ENCODE assay signal across 13 cellular contexts in genomic region chr4:26048962-26049361, GRCh38.
A peak's percentile ranks its signal among the peaks of the same experiment; 100 is the strongest.
DNase-seq lines count a peak whose midpoint lies in the region; ATAC-seq and TF ChIP-seq lines count a peak whose summit lies in the region.
"Had no signal": no experiment of that assay in that cellular context is flagged by ENCODE, and none has a peak within 500 bp of the region (broad histone marks: within the 10 kb centered on the region; RNA-seq: fewer than 3 reads in every experiment).

No MANE protein-coding gene starts in this region.

- H3K27ac ChIP-seq in AG04450 (ENCODE audit: low read depth, low read length), result peak overlapping the region; percentile 97
- peak overlapping the region; percentile 29 for H3K27ac ChIP-seq in adipose tissue (ENCODE audit: low read depth, low read length)
- H3K27ac ChIP-seq in foreskin keratinocyte, result peak overlapping the region; percentile 10
- peak overlapping the region; percentile 80 to 86 (median 83) for H3K27ac ChIP-seq in sigmoid colon
- no peak overlapping the region for H3K27ac ChIP-seq in OCI-LY7 (ENCODE audit: low read depth, low read length, poor library complexity, severe bottlenecking)

- DNase-seq in AG04450 (ENCODE audit: low read depth, low spot score) (no peak), foreskin keratinocyte (no peak), sigmoid colon (no peak), OCI-LY7 (ENCODE audit: low spot score) (no peak), erythroblast (lab: John Stamatoyannopoulos, UW) (no peak)
- no peak for DNase-seq in stimulated activated naive CD4-positive, alpha-beta T cell (lab: John Stamatoyannopoulos, UW)
- DNase-seq: activated CD4-positive, alpha-beta T cell treated with anti-CD3 and anti-CD28 coated beads, Interleukin-2, amount 10 ng/mL, durations not matched to agents 24 days and 14 days; NCI-H2029 treated with DMSO at 0.1 percent for 48 hours; NK-92 treated with Interleukin-12 subunit alpha and Interleukin-12 subunit beta, amount 100 ng/mL, for 24 hours had no signal

- no peaks in the 10 kb centered on the region for H3K9me2 ChIP-seq in OCI-LY7 (ENCODE audit: insufficient read depth, low read length)

- WGBS in adipose tissue, 3 donors, result 56 to 81% (median 59%) methylated on average over 9 of the region's 9 CpGs
- 77 to 80% methylated on average over 9 of the region's 9 CpGs for WGBS in sigmoid colon, 2 donors

- no peaks in the 10 kb centered on the region for H3K4me1 ChIP-seq in foreskin keratinocyte
- peaks cover 0 to 41% (median 39%) of the 10 kb centered on the region in 4 donors for H3K4me1 ChIP-seq in sigmoid colon
- no peaks in the 10 kb centered on the region for H3K4me1 ChIP-seq in OCI-LY7 (ENCODE audit: insufficient read depth, low read length, poor library complexity, severe bottlenecking)

- intact Hi-C loops in sigmoid colon (cut with DNase I), result no loop called here
- intact Hi-C loops in OCI-LY7 (cut with micrococcal nuclease; ENCODE audit: unreplicated experiment), result no loop called here

- no peaks in the 10 kb centered on the region for H3K79me2 ChIP-seq in OCI-LY7 (ENCODE audit: insufficient read depth, low read depth, low read length)

- H3K27me3 ChIP-seq in AG04450 (ENCODE audit: control insufficient read depth, insufficient read depth, low read length), result no peaks in the 10 kb centered on the region
- peaks cover 13% of the 10 kb centered on the region for H3K27me3 ChIP-seq in foreskin keratinocyte
- no peaks in the 10 kb centered on the region for H3K27me3 ChIP-seq in sigmoid colon

- CTCF ChIA-PET in AG04450 (lab: Charles Lee), result no interaction called here
- CTCF ChIA-PET in OCI-LY7 (lab: Charles Lee; ENCODE audit: unreplicated experiment), result no interaction called here

- no peaks in the 10 kb centered on the region for H4K20me1 ChIP-seq in OCI-LY7 (ENCODE audit: insufficient read depth, low read length)

- H2AFZ ChIP-seq in OCI-LY7 (ENCODE audit: low read length), result no peak overlapping the region

- no peaks in the 10 kb centered on the region for H3K36me3 ChIP-seq in sigmoid colon
- no peaks in the 10 kb centered on the region for H3K36me3 ChIP-seq in OCI-LY7 (ENCODE audit: insufficient read depth, low read length)

- no peak overlapping the region for H3K4me3 ChIP-seq in AG04450 (ENCODE audit: low read depth, low read length)
- H3K4me3 ChIP-seq in sigmoid colon, result no peak overlapping the region
- H3K4me3 ChIP-seq in OCI-LY7 (ENCODE audit: low read depth, low read length, poor library complexity, severe bottlenecking), result no peak overlapping the region
- H3K4me3 ChIP-seq: K562, lung had no signal

- TF ChIP-seq EP300 in sigmoid colon (IDR thresholded peaks at IDR 0.05), result no peak

- no peaks in the 10 kb centered on the region for H3K9me3 ChIP-seq in AG04450 (ENCODE audit: control insufficient read depth, insufficient read depth, low read length)
- H3K9me3 ChIP-seq in sigmoid colon, result no peaks in the 10 kb centered on the region
- no peaks in the 10 kb centered on the region for H3K9me3 ChIP-seq in OCI-LY7 (ENCODE audit: low read length)

- TF ChIP-seq CTCF in AG04450 (IDR thresholded peaks at IDR 0.05; ENCODE audit: low read depth, low read length) (no peak), foreskin keratinocyte (conservative IDR thresholded peaks at IDR 0.05) (no peak), sigmoid colon (IDR thresholded peaks at IDR 0.05) (no peak), OCI-LY7 (conservative IDR thresholded peaks at IDR 0.05; ENCODE audit: low read length) (no peak)

- POLR2A ChIA-PET in AG04450 (lab: Yijun Ruan, JAX) (no interaction called here), OCI-LY7 (lab: Charles Lee) (no interaction called here)

- ATAC-seq in foreskin keratinocyte (no peak), GM19463 (IDR thresholded peaks at IDR 0.05; ENCODE audit: unreplicated experiment) (no peak)
- ATAC-seq: K562 had no signal

- no TSS peak for BruUV-seq in OCI-LY7 (replicated peaks; lab: Mats Ljungman, UMichigan)

- no peak for TF ChIP-seq POLR2A in sigmoid colon (IDR thresholded peaks at IDR 0.05)
- TF ChIP-seq POLR2A in erythroblast (IDR thresholded peaks at IDR 0.05; ENCODE audit: low read length), result no peak

- H3K4me2 ChIP-seq in OCI-LY7 (ENCODE audit: low read length), result no peak overlapping the region
